In the genomic region with DNA sequence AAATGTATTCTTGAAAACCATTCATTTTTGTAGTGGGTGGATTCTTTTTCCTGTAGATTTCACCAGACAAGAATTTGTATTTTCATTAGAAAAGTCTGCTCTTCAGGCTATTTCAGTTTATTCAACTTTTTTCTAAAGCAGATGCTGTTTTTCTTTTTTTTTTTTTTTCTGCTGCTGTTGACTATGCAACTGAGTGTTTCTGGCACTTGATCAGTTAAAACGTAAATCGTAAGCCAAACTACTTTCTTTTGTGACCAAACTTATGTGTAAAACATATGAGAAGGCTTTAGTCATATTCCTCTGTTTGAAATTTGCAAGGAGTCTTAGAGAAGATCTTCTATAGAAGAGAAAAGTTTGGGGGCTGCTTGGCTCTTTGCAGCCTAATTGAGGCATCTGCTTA, we compare ENCODE assay signal across 28 cellular contexts.
"Had no signal": no experiment of that assay in that cellular context is flagged by ENCODE, and none has a peak within 500 bp of the region (broad histone marks: within the 10 kb centered on the region; RNA-seq: fewer than 3 reads in every experiment).

No MANE protein-coding gene starts in this region.

- H3K27me3 ChIP-seq: esophagus squamous epithelium, neutrophil, sigmoid colon, stomach, tibial nerve, upper lobe of right lung, uterus had no signal

- H3K4me3 Mint-ChIP-seq: dendritic cell treated with granulocyte-macrophage colony-stimulating factor and Interleukin-4, amounts not matched to agents 40 ng/mL and 50 ng/mL, for 4 days; endodermal cell; memory B cell; natural killer cell; neural crest cell; stimulated activated effector memory CD8-positive, alpha-beta T cell treated with anti-CD3 and anti-CD28 coated beads, Interleukin-12 subunit alpha, Interleukin-12 subunit beta, amount 100 ng/mL, for 72 hours had no signal

- H3K27ac Mint-ChIP-seq: dendritic cell treated with granulocyte-macrophage colony-stimulating factor and Interleukin-4, amounts not matched to agents 40 ng/mL and 50 ng/mL, for 4 days; endodermal cell; memory B cell; natural killer cell; stimulated activated effector memory CD8-positive, alpha-beta T cell treated with anti-CD3 and anti-CD28 coated beads, Interleukin-12 subunit alpha, Interleukin-12 subunit beta, amount 100 ng/mL, for 72 hours had no signal

- H3K36me3 ChIP-seq: esophagus squamous epithelium, neutrophil, sigmoid colon, thoracic aorta, upper lobe of right lung, uterus had no signal

- H3K4me1 ChIP-seq: esophagus squamous epithelium, psoas muscle, sigmoid colon, stomach, upper lobe of right lung, uterus had no signal

- ATAC-seq: left lobe of liver; natural killer cell; psoas muscle; right cardiac atrium; stimulated activated effector memory CD8-positive, alpha-beta T cell treated with anti-CD3 and anti-CD28 coated beads, Interleukin-12 subunit alpha, Interleukin-12 subunit beta, amount 100 ng/mL, for 72 hours; upper lobe of right lung had no signal

- H3K9me3 Mint-ChIP-seq: endodermal cell, neural crest cell had no signal

- H3K36me3 Mint-ChIP-seq: memory B cell; natural killer cell; stimulated activated effector memory CD8-positive, alpha-beta T cell treated with anti-CD3 and anti-CD28 coated beads, Interleukin-12 subunit alpha, Interleukin-12 subunit beta, amount 100 ng/mL, for 72 hours had no signal

- H3K27me3 Mint-ChIP-seq: dendritic cell treated with granulocyte-macrophage colony-stimulating factor and Interleukin-4, amounts not matched to agents 40 ng/mL and 50 ng/mL, for 4 days; memory B cell had no signal

- DNase-seq: caudate nucleus; cerebellar nuclear complex; effector CD8-positive, alpha-beta T cell; endodermal cell; erythroblast; esophagus squamous epithelium; foreskin melanocyte; head of caudate nucleus; natural killer cell; psoas muscle; right cardiac atrium; sigmoid colon; stimulated activated CD4-positive, alpha-beta T cell treated with anti-CD3 and anti-CD28 coated beads, Interleukin-2, amount 100 ng/mL, for 24 hours; stimulated activated CD4-positive, alpha-beta T cell treated with anti-CD3 and anti-CD28 coated beads, Interleukin-4, amount 100 ng/mL, for 24 hours; stimulated activated naive CD4-positive, alpha-beta T cell treated with Interleukin-2 at 50 U/mL for 16 hours; stomach; substantia nigra; upper lobe of right lung; uterus had no signal

- H3K27ac ChIP-seq: esophagus squamous epithelium, neutrophil, psoas muscle, sigmoid colon, stomach, thoracic aorta, tibial nerve, upper lobe of right lung, uterus had no signal

- H3K4me3 ChIP-seq: esophagus squamous epithelium, lung, psoas muscle, sigmoid colon, stomach, thoracic aorta, tibial nerve, upper lobe of right lung, uterus had no signal

- H3K4me1 Mint-ChIP-seq: endodermal cell; memory B cell; natural killer cell; stimulated activated effector memory CD8-positive, alpha-beta T cell treated with anti-CD3 and anti-CD28 coated beads, Interleukin-12 subunit alpha, Interleukin-12 subunit beta, amount 100 ng/mL, for 72 hours had no signal

- H3K9me3 ChIP-seq: esophagus squamous epithelium, neutrophil, psoas muscle, sigmoid colon, stomach, thoracic aorta, tibial nerve, upper lobe of right lung, uterus had no signal
